In genomic region chr1:40161125-40161887, GRCh38 we compare ENCODE assay signal across 1 cellular context.
A peak's percentile ranks its signal among the peaks of the same experiment; 100 is the strongest.
TF ChIP-seq lines count a peak whose summit lies in the region.

RLF (plus strand) TSS chr1:40161387; CDS start chr1:40161400, 13 bp downstream.

TF ChIP-seq in HCT116, 20 proteins besides CTCF, POLR2A, EP300 and RAD21 (continued from another document):
- TF ChIP-seq REST (IDR thresholded peaks at IDR 0.05; ENCODE audit: low read depth) (no peak), CBX3 (IDR thresholded peaks at IDR 0.05; ENCODE audit: low read depth) (no peak; the same call in 1 of the 2 replicates), ZFX (IDR thresholded peaks at IDR 0.05) (peak; percentile 77), CEBPB (IDR thresholded peaks at IDR 0.05; ENCODE audit: low read depth) (no peak), ZBTB33 (IDR thresholded peaks at IDR 0.05; ENCODE audit: extremely low read depth, insufficient replicate concordance, low read length) (no peak), JUND (IDR thresholded peaks at IDR 0.05) (no peak)
TF ChIP-seq in HCT116: peak in this region for 9.
